31 cellular contexts compared by ENCODE assay signal in genomic region chr7:69764681-69765080, GRCh38.
"Had no signal": no experiment of that assay in that cellular context is flagged by ENCODE, and none has a peak within 500 bp of the region (broad histone marks: within the 10 kb centered on the region; RNA-seq: fewer than 3 reads in every experiment).

No MANE protein-coding gene starts in this region.

- H3K4me3 Mint-ChIP-seq: activated B cell treated with CpG ODN at 0.5 μM for 24 hours; activated CD8-positive, alpha-beta T cell treated with anti-CD3 and anti-CD28 coated beads for 36 hours; activated naive CD4-positive, alpha-beta T cell treated with anti-CD3 and anti-CD28 coated beads for 36 hours; activated naive CD4-positive, alpha-beta T cell treated with anti-CD3 and anti-CD28 coated beads, Interleukin-2, amount 50 U/mL, for 24 hours; activated naive CD8-positive, alpha-beta T cell treated with anti-CD3 and anti-CD28 coated beads for 36 hours; activated naive CD8-positive, alpha-beta T cell treated with anti-CD3 and anti-CD28 coated beads, Interleukin-2, amount 50 U/mL, for 24 hours; activated T-helper 1 cell treated with anti-CD3 and anti-CD28 coated beads, Interleukin-12 subunit alpha, Interleukin-12 subunit beta, Interleukin-2, Interleukin-4 antibody, amounts not matched to agents 30 ng/mL and 10 ng/mL and 1 ng/mL, durations not matched to agents 14 hours and 24 hours and 36 hours; T-helper 17 cell; T-helper 2 cell treated with Interferon-gamma antibody and Interleukin-4, amounts not matched to agents 5 μg/mL and 100 μg/mL, for 36 hours had no signal

- H3K27ac Mint-ChIP-seq: activated B cell treated with CpG ODN at 0.5 μM for 24 hours; activated CD8-positive, alpha-beta T cell treated with anti-CD3 and anti-CD28 coated beads for 36 hours; activated naive CD4-positive, alpha-beta T cell treated with anti-CD3 and anti-CD28 coated beads for 36 hours; activated naive CD4-positive, alpha-beta T cell treated with anti-CD3 and anti-CD28 coated beads, Interleukin-2, amount 50 U/mL, for 24 hours; activated naive CD8-positive, alpha-beta T cell treated with anti-CD3 and anti-CD28 coated beads for 36 hours; activated naive CD8-positive, alpha-beta T cell treated with anti-CD3 and anti-CD28 coated beads, Interleukin-2, amount 50 U/mL, for 24 hours; activated T-helper 1 cell treated with anti-CD3 and anti-CD28 coated beads, Interleukin-12 subunit alpha, Interleukin-12 subunit beta, Interleukin-2, Interleukin-4 antibody, amounts not matched to agents 30 ng/mL and 10 ng/mL and 1 ng/mL, durations not matched to agents 14 hours and 24 hours and 36 hours; activated T-helper 2 cell treated with anti-CD3 and anti-CD28 coated beads, Interferon-gamma antibody, Interleukin-2, Interleukin-4, amounts not matched to agents 10 μg/mL and 5 μg/mL and 100 μg/mL, durations not matched to agents 14 hours and 24 hours and 36 hours; T-helper 17 cell; T-helper 2 cell treated with Interferon-gamma antibody and Interleukin-4, amounts not matched to agents 5 μg/mL and 100 μg/mL, for 36 hours had no signal

- H3K27me3 Mint-ChIP-seq: activated B cell treated with CpG ODN at 0.5 μM for 24 hours; activated CD8-positive, alpha-beta T cell treated with anti-CD3 and anti-CD28 coated beads for 36 hours; activated naive CD4-positive, alpha-beta T cell treated with anti-CD3 and anti-CD28 coated beads, Interleukin-2, amount 50 U/mL, for 24 hours; activated naive CD8-positive, alpha-beta T cell treated with anti-CD3 and anti-CD28 coated beads for 36 hours; activated naive CD8-positive, alpha-beta T cell treated with anti-CD3 and anti-CD28 coated beads, Interleukin-2, amount 50 U/mL, for 24 hours; T-helper 17 cell had no signal

- H3K4me1 Mint-ChIP-seq: activated naive CD4-positive, alpha-beta T cell treated with anti-CD3 and anti-CD28 coated beads, Interleukin-2, amount 50 U/mL, for 24 hours; activated naive CD8-positive, alpha-beta T cell treated with anti-CD3 and anti-CD28 coated beads for 36 hours; T-helper 17 cell had no signal

- DNase-seq: activated B cell treated with CpG ODN at 0.5 μM for 24 hours; activated CD4-positive, alpha-beta T cell treated with anti-CD3 and anti-CD28 coated beads for 48 hours; activated CD4-positive, alpha-beta T cell treated with anti-CD3 and anti-CD28 coated beads, Interleukin-2, amount 50 U/mL, for 1 hour; activated CD4-positive, alpha-beta T cell treated with anti-CD3 and anti-CD28 coated beads, Interleukin-2, amount 50 U/mL, for 48 hours; activated CD8-positive, alpha-beta memory T cell treated with anti-CD3 and anti-CD28 coated beads for 24 hours; activated CD8-positive, alpha-beta T cell treated with anti-CD3 and anti-CD28 coated beads for 36 hours; activated effector memory CD4-positive, alpha-beta T cell treated with anti-CD3 and anti-CD28 coated beads, Interleukin-2, amount 50 U/mL, for 16 hours; activated naive CD4-positive, alpha-beta T cell treated with anti-CD3 and anti-CD28 coated beads for 36 hours; activated naive CD8-positive, alpha-beta T cell treated with anti-CD3 and anti-CD28 coated beads for 36 hours; activated naive CD8-positive, alpha-beta T cell treated with anti-CD3 and anti-CD28 coated beads, Interleukin-2, amount 50 U/mL, for 24 hours; activated T-cell treated with anti-CD3 and anti-CD28 coated beads, Interleukin-2, amount 50 U/mL, for 1 hour; activated T-cell treated with anti-CD3 and anti-CD28 coated beads, Interleukin-2, amount 50 U/mL, for 48 hours; adrenal gland; amygdala; aorta; body of pancreas; caudate nucleus; colonic mucosa; effector CD8-positive, alpha-beta T cell; foreskin fibroblast; gastrocnemius medialis; glutamatergic neuron; heart left ventricle; T-helper 1 cell; T-helper 17 cell; T1000; WERI-Rb-1 had no signal

- H3K9me3 Mint-ChIP-seq: activated B cell treated with CpG ODN at 0.5 μM for 24 hours; activated CD8-positive, alpha-beta T cell treated with anti-CD3 and anti-CD28 coated beads for 36 hours; activated naive CD4-positive, alpha-beta T cell treated with anti-CD3 and anti-CD28 coated beads for 36 hours; activated naive CD4-positive, alpha-beta T cell treated with anti-CD3 and anti-CD28 coated beads, Interleukin-2, amount 50 U/mL, for 24 hours; activated naive CD8-positive, alpha-beta T cell treated with anti-CD3 and anti-CD28 coated beads for 36 hours; activated T-helper 2 cell treated with anti-CD3 and anti-CD28 coated beads, Interferon-gamma antibody, Interleukin-2, Interleukin-4, amounts not matched to agents 10 μg/mL and 5 μg/mL and 100 μg/mL, durations not matched to agents 14 hours and 24 hours and 36 hours had no signal

- H3K36me3 Mint-ChIP-seq: activated naive CD4-positive, alpha-beta T cell treated with anti-CD3 and anti-CD28 coated beads, Interleukin-2, amount 50 U/mL, for 24 hours; activated naive CD8-positive, alpha-beta T cell treated with anti-CD3 and anti-CD28 coated beads for 36 hours had no signal
